In the genomic region with DNA sequence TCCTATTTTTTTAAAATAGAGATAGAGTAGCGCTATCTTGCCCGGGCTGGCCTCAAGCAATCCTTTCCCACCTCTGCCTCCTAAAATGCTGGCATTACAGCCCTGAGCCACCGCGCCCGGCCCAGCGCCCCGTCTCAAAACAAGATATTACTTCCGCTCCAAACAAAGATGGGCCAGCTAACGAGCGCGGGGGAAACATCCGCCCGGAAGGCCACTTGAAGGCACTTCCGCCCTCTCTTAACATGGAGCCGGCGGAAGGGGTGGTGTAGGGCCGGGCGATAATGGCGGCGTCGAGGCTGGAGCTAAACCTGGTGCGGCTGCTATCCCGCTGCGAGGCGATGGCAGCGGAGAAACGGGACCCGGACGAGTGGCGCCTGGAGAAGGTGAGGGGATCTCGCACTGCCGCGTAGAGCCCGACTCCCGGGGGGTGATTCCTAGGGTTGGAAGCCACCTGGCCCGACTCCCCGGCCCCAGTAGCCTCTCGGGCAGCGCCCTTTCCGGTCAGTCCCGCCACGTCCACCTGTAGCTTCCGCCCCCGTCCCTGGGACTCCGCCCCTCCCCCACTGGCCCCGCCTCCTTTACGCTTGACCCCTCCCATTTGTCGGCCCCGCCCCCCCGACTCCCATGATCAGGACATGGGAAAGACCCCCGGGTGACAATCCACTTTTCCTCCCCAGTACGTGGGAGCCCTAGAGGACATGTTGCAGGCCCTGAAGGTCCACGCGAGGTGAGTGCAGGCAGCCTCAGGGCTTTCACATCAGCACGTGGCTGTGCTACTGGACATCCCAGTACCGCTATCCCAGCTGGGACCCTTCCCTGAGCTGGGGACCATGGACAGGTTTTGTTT, we compare ENCODE assay signal across 8 cellular contexts. TPM values are rescaled to one million over a fixed set of nuclear protein-coding genes. Genes with fewer than 3 reads are reported as not detected.
DNase-seq lines count a peak whose midpoint lies in the region; ATAC-seq lines count a peak whose summit lies in the region.

A gene with protein sequence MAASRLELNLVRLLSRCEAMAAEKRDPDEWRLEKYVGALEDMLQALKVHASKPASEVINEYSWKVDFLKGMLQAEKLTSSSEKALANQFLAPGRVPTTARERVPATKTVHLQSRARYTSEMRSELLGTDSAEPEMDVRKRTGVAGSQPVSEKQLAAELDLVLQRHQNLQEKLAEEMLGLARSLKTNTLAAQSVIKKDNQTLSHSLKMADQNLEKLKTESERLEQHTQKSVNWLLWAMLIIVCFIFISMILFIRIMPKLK (plus strand): TSS at position 233 of the 847 bp plus-strand sequence. CDS start 49 bp downstream, at position 282.

- peak within 1 kb of the TSS; percentile 96 for H3K27ac Mint-ChIP-seq in dendritic cell treated with granulocyte-macrophage colony-stimulating factor and Interleukin-4, amounts not matched to agents 40 ng/mL and 50 ng/mL, for 4 days

- no peaks in the 10 kb centered on the region for H3K27me3 Mint-ChIP-seq in dendritic cell treated with granulocyte-macrophage colony-stimulating factor and Interleukin-4, amounts not matched to agents 40 ng/mL and 50 ng/mL, for 4 days

- peak within 1 kb of the TSS; percentile 79 for H3K4me3 Mint-ChIP-seq in dendritic cell treated with granulocyte-macrophage colony-stimulating factor and Interleukin-4, amounts not matched to agents 40 ng/mL and 50 ng/mL, for 4 days

- H3K4me1 Mint-ChIP-seq in dendritic cell treated with granulocyte-macrophage colony-stimulating factor and Interleukin-4, amounts not matched to agents 40 ng/mL and 50 ng/mL, for 4 days (ENCODE audit: low read depth) = peaks cover 30% of the 10 kb centered on the region

- DNase-seq in AG08396 (ENCODE audit: low spot score) (peak; percentile 91), NCI-H69 (lab: John Stamatoyannopoulos, UW) (peak; percentile 98), left lobe of liver (ENCODE audit: low spot score) (peak; percentile 92)
- peak; percentile 84 for DNase-seq in activated CD4-positive, alpha-beta T cell treated with anti-CD3 and anti-CD28 coated beads, Interleukin-2, amount 50 U/mL, for 1 hour
- DNase-seq in stimulated activated CD4-positive, alpha-beta T cell treated with anti-CD3 and anti-CD28 coated beads, Interleukin-2, amount 100 ng/mL, for 4 hours (ENCODE audit: low read depth) = peak; percentile 80

- ATAC-seq in GM19025 (IDR thresholded peaks at IDR 0.05; ENCODE audit: low read depth, unreplicated experiment) = peak; percentile 77
- peak; percentile 80 for ATAC-seq in HG03460 (IDR thresholded peaks at IDR 0.05; ENCODE audit: unreplicated experiment)
- ATAC-seq in left lobe of liver = peak; percentile 94

- intact Hi-C loops in dendritic cell treated with granulocyte-macrophage colony-stimulating factor and Interleukin-4, amounts not matched to agents 40 ng/mL and 50 ng/mL, for 4 days (cut with micrococcal nuclease) = loop anchor here (2.0 kb wide), 1 partner anchor 51 kb away; a partner anchor contains a TSS

- no peaks in the 10 kb centered on the region for H3K9me3 Mint-ChIP-seq in dendritic cell treated with granulocyte-macrophage colony-stimulating factor and Interleukin-4, amounts not matched to agents 40 ng/mL and 50 ng/mL, for 4 days

- H3K36me3 Mint-ChIP-seq in dendritic cell treated with granulocyte-macrophage colony-stimulating factor and Interleukin-4, amounts not matched to agents 40 ng/mL and 50 ng/mL, for 4 days (ENCODE audit: low read depth) = peaks cover 76% of the 10 kb centered on the region

RNA-seq across cellular contexts. Expression of the gene that starts here (rescaled TPM):
- 19.9 TPM for total RNA-seq in left lobe of liver

Comparison
In these comparisons a context has a peak if more than half of its experiments do, and no peak if none do; other contexts are left out.
1. Peak in every context shown above with its lines: DNase-seq and ATAC-seq.